ENCODE assay signal across 1 cellular context in the genomic region with DNA sequence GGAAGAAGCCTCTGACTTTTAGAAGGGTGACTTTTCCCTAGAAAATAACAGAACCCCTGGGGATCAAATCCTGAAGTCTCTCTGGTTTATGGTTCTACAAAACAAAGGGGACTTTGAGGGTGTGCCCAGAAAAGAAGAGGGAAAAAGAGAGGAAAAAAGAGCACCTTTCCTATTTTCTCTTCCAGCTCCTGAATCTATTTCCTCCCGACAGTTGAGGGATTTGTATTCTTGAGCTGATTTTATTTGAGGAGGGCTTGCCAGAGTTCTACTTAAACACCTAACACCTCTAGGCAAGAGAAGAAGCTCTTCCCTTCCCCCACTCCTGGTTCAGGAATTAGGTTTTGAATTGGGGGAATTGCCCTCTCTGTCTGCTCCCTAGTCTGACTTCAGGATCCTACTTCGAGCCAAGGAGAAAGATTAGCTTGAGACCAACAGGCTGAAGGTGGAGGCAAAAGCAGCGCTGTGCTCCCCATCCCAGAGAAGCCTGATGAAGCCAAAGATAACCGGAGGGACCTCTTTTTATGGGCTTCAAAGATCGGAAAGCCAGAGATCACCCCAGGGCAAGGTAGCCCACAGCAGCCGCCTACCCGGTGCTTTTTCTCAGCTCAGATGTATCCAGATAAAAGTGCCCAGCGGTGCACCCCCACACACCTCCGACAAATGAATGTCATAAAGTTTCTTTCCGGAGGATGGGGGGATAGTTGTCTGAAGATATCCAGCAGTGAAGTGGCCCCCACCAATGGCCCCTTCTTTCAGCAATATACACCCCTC.
TF ChIP-seq lines count a peak whose summit lies in the region.

No MANE protein-coding gene starts in this region.

TF ChIP-seq in SK-N-SH, 30 proteins besides CTCF, POLR2A, EP300 and RAD21 (continued from another document):
- TF ChIP-seq, protein P1, sequence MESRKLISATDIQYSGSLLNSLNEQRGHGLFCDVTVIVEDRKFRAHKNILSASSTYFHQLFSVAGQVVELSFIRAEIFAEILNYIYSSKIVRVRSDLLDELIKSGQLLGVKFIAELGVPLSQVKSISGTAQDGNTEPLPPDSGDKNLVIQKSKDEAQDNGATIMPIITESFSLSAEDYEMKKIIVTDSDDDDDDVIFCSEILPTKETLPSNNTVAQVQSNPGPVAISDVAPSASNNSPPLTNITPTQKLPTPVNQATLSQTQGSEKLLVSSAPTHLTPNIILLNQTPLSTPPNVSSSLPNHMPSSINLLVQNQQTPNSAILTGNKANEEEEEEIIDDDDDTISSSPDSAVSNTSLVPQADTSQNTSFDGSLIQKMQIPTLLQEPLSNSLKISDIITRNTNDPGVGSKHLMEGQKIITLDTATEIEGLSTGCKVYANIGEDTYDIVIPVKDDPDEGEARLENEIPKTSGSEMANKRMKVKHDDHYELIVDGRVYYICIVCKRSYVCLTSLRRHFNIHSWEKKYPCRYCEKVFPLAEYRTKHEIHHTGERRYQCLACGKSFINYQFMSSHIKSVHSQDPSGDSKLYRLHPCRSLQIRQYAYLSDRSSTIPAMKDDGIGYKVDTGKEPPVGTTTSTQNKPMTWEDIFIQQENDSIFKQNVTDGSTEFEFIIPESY (IDR thresholded peaks at IDR 0.05; ENCODE audit: borderline replicate concordance, low read depth), result no peak
- TF ChIP-seq, protein P2, sequence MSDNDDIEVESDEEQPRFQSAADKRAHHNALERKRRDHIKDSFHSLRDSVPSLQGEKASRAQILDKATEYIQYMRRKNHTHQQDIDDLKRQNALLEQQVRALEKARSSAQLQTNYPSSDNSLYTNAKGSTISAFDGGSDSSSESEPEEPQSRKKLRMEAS (IDR thresholded peaks at IDR 0.05; ENCODE audit: low read depth), result no peak
